ENCODE assay signal across 27 cellular contexts in the genomic region with DNA sequence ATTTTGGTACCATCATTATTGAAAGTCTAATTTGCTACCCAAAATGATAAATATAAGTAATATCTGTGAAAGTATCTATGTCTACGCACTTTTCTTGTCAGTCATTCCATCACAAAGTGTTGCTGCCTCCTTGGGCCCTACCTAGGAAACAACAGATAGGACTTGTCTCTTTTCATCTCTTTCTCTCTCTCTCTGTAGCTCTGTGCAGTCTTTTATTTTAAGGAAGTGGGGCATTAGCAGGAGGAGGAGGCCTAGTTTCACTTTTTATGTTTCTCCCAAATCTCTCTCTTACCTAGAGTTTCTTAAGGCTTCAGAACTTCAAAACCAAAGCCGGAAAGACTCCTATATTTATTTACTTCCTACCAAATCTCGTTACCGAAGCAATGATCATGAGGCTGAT.
"Had no signal": no experiment of that assay in that cellular context is flagged by ENCODE, and none has a peak within 500 bp of the region (broad histone marks: within the 10 kb centered on the region; RNA-seq: fewer than 3 reads in every experiment).

No MANE protein-coding gene starts in this region.

- H3K4me3 Mint-ChIP-seq: activated CD4-positive, alpha-beta T cell treated with anti-CD3 and anti-CD28 coated beads for 36 hours; activated CD8-positive, alpha-beta memory T cell treated with anti-CD3 and anti-CD28 coated beads, Interleukin-2, amount 10 ng/mL, durations not matched to agents 7 days and 5 days; activated CD8-positive, alpha-beta T cell treated with anti-CD3 and anti-CD28 coated beads, Interleukin-2, amount 10 ng/mL, durations not matched to agents 7 days and 5 days; activated naive CD4-positive, alpha-beta T cell treated with anti-CD3 and anti-CD28 coated beads, Interleukin-2, amount 50 U/mL, for 24 hours; activated naive CD8-positive, alpha-beta T cell treated with anti-CD3 and anti-CD28 coated beads, Interleukin-2, amount 50 U/mL, for 24 hours; central memory CD8-positive, alpha-beta T cell; mesothelial cell of epicardium; naive B cell; stimulated activated naive B cell treated with anti-CD40 and anti-IgM and Interleukin-4, amounts not matched to agents 10 μg/mL and 1 μg/mL and 100 μg/mL, for 72 hours had no signal

- H3K27me3 ChIP-seq: stomach, thyroid gland, upper lobe of left lung, vagina had no signal

- H3K27ac ChIP-seq: parathyroid adenoma, psoas muscle, stomach, thyroid gland, upper lobe of left lung, vagina had no signal

- H3K27me3 Mint-ChIP-seq: activated CD4-positive, alpha-beta T cell treated with anti-CD3 and anti-CD28 coated beads for 36 hours; activated CD8-positive, alpha-beta memory T cell treated with anti-CD3 and anti-CD28 coated beads, Interleukin-2, amount 10 ng/mL, durations not matched to agents 7 days and 5 days; activated naive CD4-positive, alpha-beta T cell treated with anti-CD3 and anti-CD28 coated beads, Interleukin-2, amount 50 U/mL, for 24 hours; activated naive CD8-positive, alpha-beta T cell treated with anti-CD3 and anti-CD28 coated beads, Interleukin-2, amount 50 U/mL, for 24 hours; central memory CD8-positive, alpha-beta T cell; naive B cell; stimulated activated naive B cell treated with anti-CD40 and anti-IgM and Interleukin-4, amounts not matched to agents 10 μg/mL and 1 μg/mL and 100 μg/mL, for 72 hours had no signal

- H3K9ac ChIP-seq: parathyroid adenoma had no signal

- H3K4me1 ChIP-seq: parathyroid adenoma, psoas muscle, stomach, thyroid gland, upper lobe of left lung, vagina had no signal

- H2AFZ ChIP-seq: parathyroid adenoma had no signal

- H3K27ac Mint-ChIP-seq: activated CD4-positive, alpha-beta T cell treated with anti-CD3 and anti-CD28 coated beads for 36 hours; activated CD8-positive, alpha-beta memory T cell treated with anti-CD3 and anti-CD28 coated beads, Interleukin-2, amount 10 ng/mL, durations not matched to agents 7 days and 5 days; activated CD8-positive, alpha-beta T cell treated with anti-CD3 and anti-CD28 coated beads, Interleukin-2, amount 10 ng/mL, durations not matched to agents 7 days and 5 days; activated naive CD4-positive, alpha-beta T cell treated with anti-CD3 and anti-CD28 coated beads, Interleukin-2, amount 50 U/mL, for 24 hours; activated naive CD8-positive, alpha-beta T cell treated with anti-CD3 and anti-CD28 coated beads, Interleukin-2, amount 50 U/mL, for 24 hours; activated T-helper 2 cell treated with anti-CD3 and anti-CD28 coated beads, Interferon-gamma antibody, Interleukin-2, Interleukin-4, amounts not matched to agents 10 μg/mL and 5 μg/mL and 100 μg/mL, durations not matched to agents 14 hours and 24 hours and 36 hours; mesothelial cell of epicardium; naive B cell; stimulated activated naive B cell treated with anti-CD40 and anti-IgM and Interleukin-4, amounts not matched to agents 10 μg/mL and 1 μg/mL and 100 μg/mL, for 72 hours had no signal

- H3K9me3 Mint-ChIP-seq: activated naive CD4-positive, alpha-beta T cell treated with anti-CD3 and anti-CD28 coated beads, Interleukin-2, amount 50 U/mL, for 24 hours; naive B cell; stimulated activated naive B cell treated with anti-CD40 and anti-IgM and Interleukin-4, amounts not matched to agents 10 μg/mL and 1 μg/mL and 100 μg/mL, for 72 hours had no signal

- H3K36me3 ChIP-seq: stomach, thyroid gland, upper lobe of left lung, vagina had no signal

- H3K4me3 ChIP-seq: psoas muscle, stomach, thyroid gland, upper lobe of left lung, vagina had no signal

- H3K4me1 Mint-ChIP-seq: activated CD4-positive, alpha-beta T cell treated with anti-CD3 and anti-CD28 coated beads for 36 hours; activated CD8-positive, alpha-beta memory T cell treated with anti-CD3 and anti-CD28 coated beads, Interleukin-2, amount 10 ng/mL, durations not matched to agents 7 days and 5 days; activated naive CD4-positive, alpha-beta T cell treated with anti-CD3 and anti-CD28 coated beads, Interleukin-2, amount 50 U/mL, for 24 hours; activated naive CD8-positive, alpha-beta T cell treated with anti-CD3 and anti-CD28 coated beads, Interleukin-2, amount 50 U/mL, for 24 hours; central memory CD8-positive, alpha-beta T cell; mesothelial cell of epicardium; naive B cell; stimulated activated naive B cell treated with anti-CD40 and anti-IgM and Interleukin-4, amounts not matched to agents 10 μg/mL and 1 μg/mL and 100 μg/mL, for 72 hours had no signal

- H3K79me2 ChIP-seq: parathyroid adenoma had no signal

- DNase-seq: activated CD4-positive, alpha-beta T cell treated with anti-CD3 and anti-CD28 coated beads for 36 hours; activated CD4-positive, CD25-positive, alpha-beta regulatory T cell; activated CD8-positive, alpha-beta memory T cell treated with anti-CD3 and anti-CD28 coated beads, Interleukin-2, amount 10 ng/mL, durations not matched to agents 7 days and 5 days; activated CD8-positive, alpha-beta T cell treated with anti-CD3 and anti-CD28 coated beads, Interleukin-2, amount 10 ng/mL, durations not matched to agents 7 days and 5 days; activated naive CD8-positive, alpha-beta T cell treated with anti-CD3 and anti-CD28 coated beads, Interleukin-2, amount 50 U/mL, for 24 hours; activated T-cell treated with anti-CD3 and anti-CD28 coated beads, Interleukin-2, amount 50 U/mL, for 48 hours; dermis blood vessel endothelial cell; effector CD4-positive, alpha-beta T cell; head of caudate nucleus; hippocampal formation; kidney; left colon; naive B cell; psoas muscle; stimulated activated CD4-positive, alpha-beta T cell treated with anti-CD3 and anti-CD28 coated beads, Interleukin-15, amount 100 ng/mL, for 24 hours; stimulated activated CD4-positive, alpha-beta T cell treated with anti-CD3 and anti-CD28 coated beads, Interleukin-2, amount 100 ng/mL, for 24 hours; stimulated activated naive B cell treated with anti-CD40 and anti-IgM and Interleukin-4, amounts not matched to agents 10 μg/mL and 1 μg/mL and 100 μg/mL, for 72 hours; stomach; T-helper 2 cell; thyroid gland; upper lobe of left lung had no signal

- H3K9me3 ChIP-seq: stomach, thyroid gland, upper lobe of left lung, vagina had no signal

- H3K36me3 Mint-ChIP-seq: activated CD8-positive, alpha-beta memory T cell treated with anti-CD3 and anti-CD28 coated beads, Interleukin-2, amount 10 ng/mL, durations not matched to agents 7 days and 5 days; activated naive CD4-positive, alpha-beta T cell treated with anti-CD3 and anti-CD28 coated beads, Interleukin-2, amount 50 U/mL, for 24 hours; mesothelial cell of epicardium; naive B cell; stimulated activated naive B cell treated with anti-CD40 and anti-IgM and Interleukin-4, amounts not matched to agents 10 μg/mL and 1 μg/mL and 100 μg/mL, for 72 hours had no signal
